In the genomic region with DNA sequence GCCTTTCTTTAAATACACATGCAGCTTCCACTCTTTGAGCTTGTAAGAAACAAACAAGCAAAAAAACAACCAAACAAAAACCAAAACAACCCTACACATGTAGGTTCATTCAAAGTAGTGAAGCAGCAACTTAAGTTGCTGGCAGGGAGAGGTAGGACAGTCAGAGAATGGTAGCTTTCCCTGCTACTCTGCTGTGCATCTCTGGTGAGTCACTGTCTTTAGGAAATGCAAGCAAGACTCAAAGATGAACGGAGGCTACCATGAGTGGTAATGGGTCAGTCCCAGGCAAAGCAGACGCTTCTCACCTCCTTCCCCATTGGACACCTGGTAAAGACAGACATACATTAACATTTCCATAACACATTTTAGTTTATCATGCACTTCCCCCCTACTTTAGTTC, we compare ENCODE assay signal across 1 cellular context.
TF ChIP-seq lines count a peak whose summit lies in the region.

No MANE protein-coding gene starts in this region.

TF ChIP-seq in GM12878, 131 proteins besides CTCF, POLR2A, EP300 and RAD21 (continued from another document):
- TF ChIP-seq, protein P1, sequence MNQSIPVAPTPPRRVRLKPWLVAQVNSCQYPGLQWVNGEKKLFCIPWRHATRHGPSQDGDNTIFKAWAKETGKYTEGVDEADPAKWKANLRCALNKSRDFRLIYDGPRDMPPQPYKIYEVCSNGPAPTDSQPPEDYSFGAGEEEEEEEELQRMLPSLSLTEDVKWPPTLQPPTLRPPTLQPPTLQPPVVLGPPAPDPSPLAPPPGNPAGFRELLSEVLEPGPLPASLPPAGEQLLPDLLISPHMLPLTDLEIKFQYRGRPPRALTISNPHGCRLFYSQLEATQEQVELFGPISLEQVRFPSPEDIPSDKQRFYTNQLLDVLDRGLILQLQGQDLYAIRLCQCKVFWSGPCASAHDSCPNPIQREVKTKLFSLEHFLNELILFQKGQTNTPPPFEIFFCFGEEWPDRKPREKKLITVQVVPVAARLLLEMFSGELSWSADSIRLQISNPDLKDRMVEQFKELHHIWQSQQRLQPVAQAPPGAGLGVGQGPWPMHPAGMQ (IDR thresholded peaks at IDR 0.05; ENCODE audit: borderline replicate concordance), result no peak
- TF ChIP-seq, protein P2, sequence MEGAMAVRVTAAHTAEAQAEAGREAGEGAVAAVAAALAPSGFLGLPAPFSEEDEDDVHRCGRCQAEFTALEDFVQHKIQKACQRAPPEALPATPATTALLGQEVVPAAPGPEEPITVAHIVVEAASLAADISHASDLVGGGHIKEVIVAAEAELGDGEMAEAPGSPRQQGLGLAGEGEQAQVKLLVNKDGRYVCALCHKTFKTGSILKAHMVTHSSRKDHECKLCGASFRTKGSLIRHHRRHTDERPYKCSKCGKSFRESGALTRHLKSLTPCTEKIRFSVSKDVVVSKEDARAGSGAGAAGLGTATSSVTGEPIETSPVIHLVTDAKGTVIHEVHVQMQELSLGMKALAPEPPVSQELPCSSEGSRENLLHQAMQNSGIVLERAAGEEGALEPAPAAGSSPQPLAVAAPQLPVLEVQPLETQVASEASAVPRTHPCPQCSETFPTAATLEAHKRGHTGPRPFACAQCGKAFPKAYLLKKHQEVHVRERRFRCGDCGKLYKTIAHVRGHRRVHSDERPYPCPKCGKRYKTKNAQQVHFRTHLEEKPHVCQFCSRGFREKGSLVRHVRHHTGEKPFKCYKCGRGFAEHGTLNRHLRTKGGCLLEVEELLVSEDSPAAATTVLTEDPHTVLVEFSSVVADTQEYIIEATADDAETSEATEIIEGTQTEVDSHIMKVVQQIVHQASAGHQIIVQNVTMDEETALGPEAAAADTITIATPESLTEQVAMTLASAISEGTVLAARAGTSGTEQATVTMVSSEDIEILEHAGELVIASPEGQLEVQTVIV (IDR thresholded peaks at IDR 0.05; ENCODE audit: borderline replicate concordance, partially characterized antibody), result no peak
- no peak for TF ChIP-seq HDAC2 (IDR thresholded peaks at IDR 0.05)
- TF ChIP-seq CHD2 (IDR thresholded peaks at IDR 0.05; ENCODE audit: borderline replicate concordance, low read depth, low read length), result no peak
- TF ChIP-seq STAT3 (IDR thresholded peaks at IDR 0.05; ENCODE audit: low read depth, low read length), result no peak
- no peak for TF ChIP-seq RCOR1 (conservative IDR thresholded peaks at IDR 0.05; ENCODE audit: low read depth, low read length)
- no peak for TF ChIP-seq TCF12 (IDR thresholded peaks at IDR 0.05; ENCODE audit: low read depth, low read length)
- TF ChIP-seq YBX1 (IDR thresholded peaks at IDR 0.05), result no peak
- no peak for TF ChIP-seq RAD51 (IDR thresholded peaks at IDR 0.05)
